ENCODE assay signal across 11 cellular contexts in genomic region chr2:19667085-19667484, GRCh38.
DNase-seq lines count a peak whose midpoint lies in the region; ATAC-seq, FAIRE-seq and TF ChIP-seq lines count a peak whose summit lies in the region.
"Had no signal": no experiment of that assay in that cellular context is flagged by ENCODE, and none has a peak within 500 bp of the region (broad histone marks: within the 10 kb centered on the region; RNA-seq: fewer than 3 reads in every experiment).

No MANE protein-coding gene starts in this region.

- intact Hi-C loops in HCT116 (cut with micrococcal nuclease), result loop anchor here (1.0 to 5.0 kb wide), 2 partner anchors 298 to 915 kb away; no protein-coding TSS in a partner anchor
- intact Hi-C loops in left ventricle myocardium superior (cut with micrococcal nuclease), result no loop called here

- 58% methylated on average over 3 of the region's 3 CpGs for WGBS in SK-N-SH (ENCODE audit: low lambda C conversion rate)

- no peak for TF ChIP-seq EP300 in SK-N-SH (IDR thresholded peaks at IDR 0.05; ENCODE audit: borderline replicate concordance in 1 of 2, low read depth in 1 of 2, low read length in 1 of 2)

- RAD21 ChIA-PET in HCT116 (lab: Charles Lee; ENCODE audit: low non-redundant PET in 1 of 2, low total read pairs in 2 of 2, uncharacterized antibody in 2 of 2, unreplicated experiment in 2 of 2), result interaction anchor here (1.4 to 1.7 kb wide), 2 partner anchors 298 kb away, joined by 4 to 7 read pairs; no protein-coding TSS in a partner anchor

- H4K20me1 ChIP-seq in HCT116 (ENCODE audit: insufficient read depth), result no peaks in the 10 kb centered on the region
- H4K20me1 ChIP-seq in SK-N-SH (ENCODE audit: insufficient read depth), result no peaks in the 10 kb centered on the region

- H3K27ac ChIP-seq in HCT116 (ENCODE audit: low read depth, low read length), result no peak overlapping the region
- no peak overlapping the region for H3K27ac ChIP-seq in SK-N-SH (ENCODE audit: low read depth in 2 of 2, low read length in 1 of 2)
- H3K27ac ChIP-seq: tibial nerve had no signal

- H2AFZ ChIP-seq in HCT116 (ENCODE audit: low read depth, low read length, poor library complexity, severe bottlenecking), result peak overlapping the region; percentile 24
- no peak overlapping the region for H2AFZ ChIP-seq in SK-N-SH (ENCODE audit: low read depth)

- TF ChIP-seq RAD21 in HCT116 (IDR thresholded peaks at IDR 0.05; ENCODE audit: low read depth) (peak; percentile 83), SK-N-SH (IDR thresholded peaks at IDR 0.05; ENCODE audit: low read length) (peak; percentile 45)

- FAIRE-seq in A204.1 (lab: Jason Lieb, UNC), result peak; percentile 57
- FAIRE-seq: GM19239 had no signal

- H3K4me2 ChIP-seq in HCT116 (ENCODE audit: low read length), result no peak overlapping the region
- no peak overlapping the region for H3K4me2 ChIP-seq in SK-N-SH

- POLR2A ChIA-PET in HCT116 (lab: Charles Lee) (no interaction called here), SK-N-SH (lab: Yijun Ruan, JAX) (no interaction called here)

- no peak overlapping the region for H3K9ac ChIP-seq in HCT116 (ENCODE audit: low read length)
- H3K9ac ChIP-seq in SK-N-SH, result no peak overlapping the region

- peak; percentile 73 for ATAC-seq in HCT116
- ATAC-seq in left ventricle myocardium superior, result peak; percentile 60
- ATAC-seq in HG02973 (IDR thresholded peaks at IDR 0.05; ENCODE audit: unreplicated experiment), result no peak
- no peak for ATAC-seq in GM21526 (IDR thresholded peaks at IDR 0.05; ENCODE audit: low FRiP score, unreplicated experiment)

- CTCF ChIA-PET in HCT116 (lab: Charles Lee) (interaction anchor here (0.7 to 5.5 kb wide), 3 partner anchors 290 to 300 kb away, joined by 3 to 48 read pairs (median 4); no protein-coding TSS in a partner anchor), SK-N-SH (lab: Yijun Ruan, JAX) (interaction anchor here (0.7 to 1.2 kb wide), 4 partner anchors 9 to 98 kb away, joined by 3 read pairs; no protein-coding TSS in a partner anchor)

- H3K27me3 ChIP-seq in HCT116 (ENCODE audit: insufficient read depth, low read length) (no peaks in the 10 kb centered on the region), SK-N-SH (ENCODE audit: insufficient read depth) (peaks cover 21% of the 10 kb centered on the region; the same call in 1 of the 2 replicates)
- H3K27me3 ChIP-seq: tibial nerve had no signal

- no peak overlapping the region for H3K4me3 ChIP-seq in HCT116 (replicated peaks in 1 of 2; ENCODE audit: low read depth in 1 of 2, low read length in 2 of 2)
- no peak overlapping the region for H3K4me3 ChIP-seq in SK-N-SH (ENCODE audit: low read depth in 2 of 2, low read length in 1 of 2)
- H3K4me3 ChIP-seq: tibial nerve had no signal

- H3K79me2 ChIP-seq in HCT116 (ENCODE audit: insufficient read depth, low read length), result no peaks in the 10 kb centered on the region
- no peaks in the 10 kb centered on the region for H3K79me2 ChIP-seq in SK-N-SH (ENCODE audit: insufficient read depth)

- no TSS peak for BruUV-seq in HCT116 (replicated peaks; lab: Mats Ljungman, UMichigan)

- TF ChIP-seq CTCF in HCT116 (IDR thresholded peaks at IDR 0.05 in 2 of 3, conservative IDR thresholded peaks at IDR 0.05 in 1 of 3; ENCODE audit: borderline replicate concordance in 1 of 3, insufficient read depth in 1 of 3, low read depth in 2 of 3, low read length in 2 of 3) (peak; percentile 42 to 72 (median 53)), SK-N-SH (IDR thresholded peaks at IDR 0.05) (peak; percentile 46)

- H3K9me2 ChIP-seq in HCT116 (ENCODE audit: insufficient read depth) (no peaks in the 10 kb centered on the region), SK-N-SH (no peaks in the 10 kb centered on the region)

- H3F3A ChIP-seq in SK-N-SH (replicated peaks; ENCODE audit: insufficient read depth), result no peaks in the 10 kb centered on the region

- H3K9me3 ChIP-seq in HCT116 (ENCODE audit: control insufficient read depth in 1 of 2, insufficient read depth in 1 of 2, low read depth in 1 of 2, low read length in 2 of 2) (no peaks in the 10 kb centered on the region), SK-N-SH (no peaks in the 10 kb centered on the region)
- H3K9me3 ChIP-seq: tibial nerve had no signal

- no peak for TF ChIP-seq POLR2A in HCT116 (IDR thresholded peaks at IDR 0.05; ENCODE audit: borderline replicate concordance, extremely low read depth, insufficient read depth, insufficient read length)

- H3K4me1 ChIP-seq in HCT116 (ENCODE audit: control insufficient read depth in 1 of 2, insufficient read depth in 2 of 2, low read length in 2 of 2) (peaks cover 4 to 6% of the 10 kb centered on the region in 2 experiments; a peak in 3 of 4 replicates), SK-N-SH (ENCODE audit: control insufficient read depth in 1 of 2, insufficient read depth in 2 of 2, low read depth in 1 of 2, low read length in 1 of 2) (no peaks in the 10 kb centered on the region)
- H3K4me1 ChIP-seq: tibial nerve had no signal

- H3K36me3 ChIP-seq in HCT116 (ENCODE audit: control insufficient read depth in 1 of 2, insufficient read depth in 2 of 2, low read length in 2 of 2), result no peaks in the 10 kb centered on the region
- no peaks in the 10 kb centered on the region for H3K36me3 ChIP-seq in SK-N-SH (replicated peaks in 1 of 2; ENCODE audit: control insufficient read depth in 1 of 2, insufficient read depth in 2 of 2, low read length in 1 of 2)
- H3K36me3 ChIP-seq: tibial nerve had no signal

- peak; percentile 41 for DNase-seq in HCT116 (ENCODE audit: low read depth, low spot score)
- DNase-seq in SK-N-SH, result no peak
- DNase-seq in left ventricle myocardium superior, result no peak
- DNase-seq in NCI-H69 (lab: John Stamatoyannopoulos, UW), result no peak
- no peak for DNase-seq in activated CD4-positive, alpha-beta T cell treated with anti-CD3 and anti-CD28 coated beads, Interleukin-2, amount 50 U/mL, for 4 hours
- DNase-seq: DND-41 had no signal

TF ChIP-seq in HCT116, 20 proteins besides CTCF, POLR2A, EP300 and RAD21:
- TF ChIP-seq POLR2AphosphoS5 (IDR thresholded peaks at IDR 0.05; ENCODE audit: low read depth, low read length) (no peak), CEBPB (IDR thresholded peaks at IDR 0.05; ENCODE audit: low read depth) (peak; percentile 63; the same call in 1 of the 2 replicates), ELF1 (IDR thresholded peaks at IDR 0.05; ENCODE audit: borderline replicate concordance, low read depth) (no peak), CBX3 (IDR thresholded peaks at IDR 0.05; ENCODE audit: low read depth) (no peak), MAX (IDR thresholded peaks at IDR 0.05) (peak; percentile 28; the same call in 1 of the 2 replicates)

TF ChIP-seq in SK-N-SH, 30 proteins besides CTCF, POLR2A, EP300 and RAD21:
- TF ChIP-seq MAX (IDR thresholded peaks at IDR 0.05; ENCODE audit: low read depth) (0 out of 2 replicates have a peak, but pooled peaks have one; percentile 50), MXI1 (IDR thresholded peaks at IDR 0.05; ENCODE audit: low read depth, low read length) (no peak)
TF ChIP-seq in SK-N-SH: peak in this region for 1.

Comparison
In these comparisons a context has a peak if more than half of its experiments do, and no peak if none do; other contexts are left out.
1. ATAC-seq: peak in HCT116 (single experiment) and left ventricle myocardium superior (single experiment); none in HG02973 (single experiment) and GM21526 (single experiment).